In the genomic region with DNA sequence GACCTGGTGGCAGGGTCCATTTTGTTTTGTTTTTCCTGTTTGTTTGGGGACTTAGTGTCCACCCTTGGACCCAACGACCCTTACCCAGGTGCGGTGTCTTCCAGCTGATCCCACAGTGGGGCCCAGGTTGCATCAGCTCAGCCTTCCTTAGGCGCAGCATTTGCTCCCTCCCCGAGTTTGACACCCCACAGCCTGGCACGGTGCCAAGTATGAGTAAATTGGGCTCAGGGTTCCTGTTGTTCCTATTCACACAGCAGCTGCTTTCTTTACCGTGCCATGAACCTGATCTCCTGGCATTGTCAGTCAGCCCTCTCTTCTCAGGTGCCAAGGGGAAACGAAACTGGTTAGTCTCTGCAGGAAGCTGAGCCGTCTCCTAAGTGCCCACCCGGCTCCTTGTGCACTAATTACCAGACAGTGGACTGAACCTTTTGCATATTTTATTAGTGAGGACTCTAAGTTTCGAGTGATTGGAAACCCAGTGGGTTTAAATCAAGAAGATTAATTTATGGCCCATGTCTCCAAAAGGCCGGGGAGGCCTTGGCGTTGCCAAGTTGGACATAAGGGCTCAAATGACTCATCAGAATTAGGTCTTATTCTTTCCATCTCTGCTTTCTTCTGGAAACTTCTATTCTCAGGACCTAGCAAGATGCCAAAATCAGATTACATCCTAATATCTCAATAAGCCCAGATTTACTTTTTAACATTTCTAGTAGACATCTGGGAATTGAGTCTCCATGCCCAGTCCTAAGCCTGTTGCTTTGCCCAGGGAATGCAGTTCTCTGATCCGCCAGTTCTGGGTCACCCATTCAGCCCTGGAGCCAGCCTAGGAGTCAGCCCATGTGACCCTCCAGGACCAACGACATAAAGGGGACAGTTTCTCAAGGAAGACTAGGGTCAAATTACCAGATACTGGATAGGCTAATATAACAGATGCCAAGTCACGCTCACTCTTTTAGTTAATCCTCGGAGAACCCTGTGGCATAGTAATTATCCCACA, we compare ENCODE assay signal across 10 cellular contexts.
A peak's percentile ranks its signal among the peaks of the same experiment; 100 is the strongest.
DNase-seq lines count a peak whose midpoint lies in the region; ATAC-seq and TF ChIP-seq lines count a peak whose summit lies in the region.
"Had no signal": no experiment of that assay in that cellular context is flagged by ENCODE, and none has a peak within 500 bp of the region (broad histone marks: within the 10 kb centered on the region; RNA-seq: fewer than 3 reads in every experiment).

No MANE protein-coding gene starts in this region.

- H4K20me1 ChIP-seq in BLaER1: no peaks in the 10 kb centered on the region

- H3K18ac ChIP-seq in mesenchymal stem cell (ENCODE audit: low read depth in 1 of 2, low read length in 2 of 2): no peak overlapping the region

- H2BK12ac ChIP-seq in mesenchymal stem cell (ENCODE audit: low read length in 2 of 2): no peak overlapping the region

- H3K23ac ChIP-seq in mesenchymal stem cell (ENCODE audit: low read length in 2 of 2): peak overlapping the region in 1 of 2 experiments; percentile 9

- H2AK5ac ChIP-seq in mesenchymal stem cell (ENCODE audit: low read length, severe bottlenecking): no peak overlapping the region

- no peak overlapping the region for H4K91ac ChIP-seq in mesenchymal stem cell (ENCODE audit: low read length)

- H3K9me3 ChIP-seq in BLaER1 (no peaks in the 10 kb centered on the region), mesenchymal stem cell (ENCODE audit: control insufficient read depth, low read length) (no peaks in the 10 kb centered on the region)

- no peak overlapping the region for H4K8ac ChIP-seq in mesenchymal stem cell (ENCODE audit: low read length)

- peak; percentile 62 for DNase-seq in NCI-H2081 treated with DMSO at 0.1 percent for 48 hours (lab: John Stamatoyannopoulos, UW)
- DNase-seq in astrocyte of the hippocampus (ENCODE audit: low read depth, low spot score): peak; percentile 40
- no peak for DNase-seq in mesenchymal stem cell
- DNase-seq in dorsolateral prefrontal cortex: no peak
- no peak for DNase-seq in NCI-H187 (lab: John Stamatoyannopoulos, UW)
- DNase-seq in SIG-M5 treated with dmso at 0.1 percent for 504 hours (lab: John Stamatoyannopoulos, UW; ENCODE audit: unreplicated experiment): no peak
- DNase-seq: activated CD8-positive, alpha-beta memory T cell treated with anti-CD3 and anti-CD28 coated beads for 24 hours; stimulated activated CD4-positive, alpha-beta T cell treated with anti-CD3 and anti-CD28 coated beads, Interleukin-4, amount 100 ng/mL, for 4 hours had no signal

- no peak overlapping the region for H2BK15ac ChIP-seq in mesenchymal stem cell (ENCODE audit: low read depth, poor library complexity, severe bottlenecking)

- no peak overlapping the region for H3K27ac ChIP-seq in BLaER1
- H3K27ac ChIP-seq in mesenchymal stem cell (ENCODE audit: low read length, poor library complexity, severe bottlenecking): no peak overlapping the region
- H3K27ac ChIP-seq in dorsolateral prefrontal cortex: no peak overlapping the region

- no peak for ATAC-seq in HG03354 (IDR thresholded peaks at IDR 0.05; ENCODE audit: poor library complexity, severe bottlenecking, unreplicated experiment)

- H3K4me2 ChIP-seq in BLaER1 (0 out of 2 replicates have a peak overlapping the region, but pooled peaks have one; percentile 14), mesenchymal stem cell (ENCODE audit: low read length, poor library complexity, severe bottlenecking) (no peak overlapping the region)

- no peaks in the 10 kb centered on the region for H3K27me3 ChIP-seq in BLaER1
- H3K27me3 ChIP-seq in mesenchymal stem cell (ENCODE audit: control insufficient read depth in 1 of 2, insufficient read depth in 1 of 2, low read length in 2 of 2): no peaks in the 10 kb centered on the region
- peaks cover 0 to 4% (median 0%) of the 10 kb centered on the region in 45 donors for H3K27me3 ChIP-seq in dorsolateral prefrontal cortex

- no peak overlapping the region for H3K14ac ChIP-seq in mesenchymal stem cell (ENCODE audit: low read length in 2 of 2)

- no peak overlapping the region for H2BK120ac ChIP-seq in mesenchymal stem cell (ENCODE audit: low read depth, low read length)

- H3K4ac ChIP-seq in mesenchymal stem cell (ENCODE audit: low read depth in 1 of 2, low read length in 2 of 2): no peak overlapping the region

- H3K4me3 ChIP-seq in BLaER1 (no peak overlapping the region), mesenchymal stem cell (ENCODE audit: insufficient read depth in 1 of 2, low read depth in 1 of 2, low read length in 2 of 2) (peak overlapping the region in 1 of 2 experiments; percentile 63), dorsolateral prefrontal cortex (no peak overlapping the region)

- H3K4me1 ChIP-seq in BLaER1: peaks cover 22% of the 10 kb centered on the region
- no peaks in the 10 kb centered on the region for H3K4me1 ChIP-seq in mesenchymal stem cell (ENCODE audit: control insufficient read depth, insufficient read depth, low read depth, low read length)

- H2BK5ac ChIP-seq in mesenchymal stem cell (ENCODE audit: low read depth, low read length, poor library complexity, severe bottlenecking): no peak overlapping the region

- intact Hi-C loops in dorsolateral prefrontal cortex (cut with DNase I): no loop called here

- H3K36me3 ChIP-seq in BLaER1: no peaks in the 10 kb centered on the region
- H3K36me3 ChIP-seq in mesenchymal stem cell (ENCODE audit: control insufficient read depth in 1 of 2, insufficient read depth in 2 of 2, low read depth in 1 of 2, low read length in 2 of 2): peaks cover 0 to 6% of the 10 kb centered on the region in 2 experiments

- H3K9ac ChIP-seq in BLaER1 (no peak overlapping the region), mesenchymal stem cell (ENCODE audit: low read length) (peak overlapping the region; percentile 87)

- TF ChIP-seq CTCF in dorsolateral prefrontal cortex (IDR thresholded peaks at IDR 0.05 in 54 of 56, conservative IDR thresholded peaks at IDR 0.05 in 2 of 56; ENCODE audit: low read depth in 1 of 56, partially characterized antibody in 56 of 56): no peak

- no peak overlapping the region for H2AFZ ChIP-seq in mesenchymal stem cell (ENCODE audit: low read depth, low read length)

- 92% methylated on average over 16 of the region's 16 CpGs for WGBS in mesenchymal stem cell

- no peaks in the 10 kb centered on the region for H3K79me1 ChIP-seq in mesenchymal stem cell (replicated peaks; ENCODE audit: low read length, poor library complexity, severe bottlenecking)

Comparison
In these comparisons a context has a peak if more than half of its experiments do, and no peak if none do; other contexts are left out.
1. DNase-seq: peak in NCI-H2081 treated with DMSO at 0.1 percent for 48 hours (single experiment) and astrocyte of the hippocampus (single experiment); none in mesenchymal stem cell (single experiment), dorsolateral prefrontal cortex (0 of 10), NCI-H187 (0 of 2) and SIG-M5 treated with dmso at 0.1 percent for 504 hours (single experiment).